14 cellular contexts compared by ENCODE assay signal in genomic region chr7:140691368-140692045, GRCh38. TPM values are rescaled to one million over a fixed set of nuclear protein-coding genes. Genes with fewer than 3 reads are reported as not detected.
"Had no signal": no experiment of that assay in that cellular context is flagged by ENCODE, and none has a peak within 500 bp of the region (broad histone marks: within the 10 kb centered on the region; RNA-seq: fewer than 3 reads in every experiment).

No MANE protein-coding gene starts in this region.

- H3K9me3 Mint-ChIP-seq: activated naive CD4-positive, alpha-beta T cell treated with anti-CD3 and anti-CD28 coated beads, Interleukin-2, amount 50 U/mL, for 24 hours; activated T-helper 17 cell treated with anti-CD3 and anti-CD28 coated beads, Interleukin-2, amount 50 U/mL, for 72 hours; dendritic cell treated with granulocyte-macrophage colony-stimulating factor and Interleukin-4, amounts not matched to agents 40 ng/mL and 50 ng/mL, for 4 days; effector memory CD8-positive, alpha-beta T cell had no signal

- H3K4me1 Mint-ChIP-seq: activated T-helper 17 cell treated with anti-CD3 and anti-CD28 coated beads, Interleukin-2, amount 50 U/mL, for 72 hours had no signal

- H3K4me3 Mint-ChIP-seq: activated naive CD4-positive, alpha-beta T cell treated with anti-CD3 and anti-CD28 coated beads, Interleukin-2, amount 50 U/mL, for 24 hours; activated T-helper 17 cell treated with anti-CD3 and anti-CD28 coated beads, Interleukin-2, amount 50 U/mL, for 72 hours; dendritic cell treated with granulocyte-macrophage colony-stimulating factor and Interleukin-4, amounts not matched to agents 40 ng/mL and 50 ng/mL, for 4 days; effector memory CD8-positive, alpha-beta T cell had no signal

- H3K27ac ChIP-seq: body of pancreas, pancreas, tibial artery, uterus had no signal

- H3K9me3 ChIP-seq: body of pancreas, pancreas, tibial artery, uterus had no signal

- H3K27ac Mint-ChIP-seq: activated T-helper 17 cell treated with anti-CD3 and anti-CD28 coated beads, Interleukin-2, amount 50 U/mL, for 72 hours; dendritic cell treated with granulocyte-macrophage colony-stimulating factor and Interleukin-4, amounts not matched to agents 40 ng/mL and 50 ng/mL, for 4 days had no signal

- FAIRE-seq: pancreas had no signal

- H3K4me3 ChIP-seq: body of pancreas, pancreas, tibial artery, uterus had no signal

- ATAC-seq: activated T-helper 17 cell treated with anti-CD3 and anti-CD28 coated beads, Interleukin-2, amount 50 U/mL, for 72 hours; body of pancreas; effector memory CD8-positive, alpha-beta T cell; left lobe of liver; pancreas had no signal

- DNase-seq: activated CD4-positive, alpha-beta T cell treated with anti-CD3 and anti-CD28 coated beads for 4 hours; amniotic stem cell; body of pancreas; effector memory CD8-positive, alpha-beta T cell; erythroblast; pancreas; stimulated activated CD4-positive, alpha-beta T cell treated with anti-CD3 and anti-CD28 coated beads, Interleukin-15, amount 100 ng/mL, for 24 hours; T1000; tibial artery; uterus had no signal

- H3K4me1 ChIP-seq: pancreas, uterus had no signal

- H3K27me3 Mint-ChIP-seq: activated naive CD4-positive, alpha-beta T cell treated with anti-CD3 and anti-CD28 coated beads, Interleukin-2, amount 50 U/mL, for 24 hours; activated T-helper 17 cell treated with anti-CD3 and anti-CD28 coated beads, Interleukin-2, amount 50 U/mL, for 72 hours; dendritic cell treated with granulocyte-macrophage colony-stimulating factor and Interleukin-4, amounts not matched to agents 40 ng/mL and 50 ng/mL, for 4 days; effector memory CD8-positive, alpha-beta T cell had no signal

- H3K36me3 ChIP-seq: pancreas, uterus had no signal

- H3K27me3 ChIP-seq: body of pancreas, pancreas, tibial artery, uterus had no signal

RNA-seq across cellular contexts. Expression of gene DENND2A, which starts 50.9 kb away (rescaled TPM):
- total RNA-seq: activated T-helper 17 cell treated with anti-CD3 and anti-CD28 coated beads, Interleukin-2, amount 50 U/mL, for 72 hours had no signal
